8 cellular contexts compared by ENCODE assay signal in genomic region chr11:560305-561147, GRCh38. TPM values are rescaled to one million over a fixed set of nuclear protein-coding genes. Genes with fewer than 3 reads are reported as not detected.
DNase-seq lines count a peak whose midpoint lies in the region; ATAC-seq and TF ChIP-seq lines count a peak whose summit lies in the region.

LMNTD2 (minus strand) TSS chr11:560738; CDS start chr11:560716, 22 bp downstream.
RASSF7 (plus strand) TSS chr11:560970; CDS start chr11:561769, 799 bp downstream.

- no peaks in the 10 kb centered on the region for H3K9me3 ChIP-seq in mucosa of descending colon

- ATAC-seq in GM19468 (IDR thresholded peaks at IDR 0.05; ENCODE audit: extremely low read depth, unreplicated experiment) (peak; percentile 77), mucosa of descending colon (peak; percentile 85)

- peaks cover 31% of the 10 kb centered on the region for H3K4me1 ChIP-seq in mucosa of descending colon (ENCODE audit: low read depth)

- no peaks in the 10 kb centered on the region for H3K36me3 ChIP-seq in mucosa of descending colon (ENCODE audit: low read depth)

- DNase-seq in CMK (ENCODE audit: low read depth) (peak; percentile 51), HT1080 (ENCODE audit: low read depth) (peak; percentile 47), NOMO-1 treated with dmso at 0.1 percent for 144 hours (lab: John Stamatoyannopoulos, UW; ENCODE audit: unreplicated experiment) (peak; percentile 82), epithelial cell of esophagus (ENCODE audit: low read depth) (peak; percentile 96), mucosa of descending colon (peak; percentile 93 to 97 (median 95))
- DNase-seq in activated CD8-positive, alpha-beta memory T cell treated with anti-CD3 and anti-CD28 coated beads, Interleukin-2, amount 50 U/mL, for 4 hours = peak; percentile 98
- DNase-seq in stimulated activated CD8-positive, alpha-beta memory T cell treated with anti-CD3 and anti-CD28 coated beads, Interleukin-2, amount 100 ng/mL, for 48 hours (ENCODE audit: low read depth in 2 of 2) = peak; percentile 93 to 95

- peak within 1 kb of the TSS; percentile 54 for H3K4me3 ChIP-seq in epithelial cell of esophagus (ENCODE audit: low read length)
- H3K4me3 ChIP-seq in mucosa of descending colon = peak within 1 kb of the TSS; percentile 92

- intact Hi-C loops in mucosa of descending colon (cut with DNase I, micrococcal nuclease) = no loop called here

- TF ChIP-seq CTCF in epithelial cell of esophagus (IDR thresholded peaks at IDR 0.05; ENCODE audit: insufficient read depth, low read depth, low read length, missing control alignments) (no peak), mucosa of descending colon (IDR thresholded peaks at IDR 0.05) (no peak)

RNA-seq across cellular contexts. Expression of gene LMNTD2, which starts in this region (rescaled TPM):
- 0.08 TPM in 1 of 2 replicates, not detected in the other for total RNA-seq in HT1080 (2014; rRNA removed; shearing (Covaris generic))
- polyA plus RNA-seq in HT1080 (2015; cell fraction: cytosol; rRNA removed) = 0.43 and 1.2 TPM in 2 replicates
- polyA plus RNA-seq in HT1080 (2015; cell fraction: nucleus; rRNA removed) = 3.1 and 3.9 TPM in 2 replicates
- total RNA-seq in mucosa of descending colon = 10 to 100 TPM in 2 of 3 donors, 1 to 10 TPM in 1; 5.4 to 19.1 (median 10.7) TPM

RNA-seq across cellular contexts. Expression of gene RASSF7, which starts in this region (rescaled TPM):
- 17.5 and 18.8 TPM in 2 replicates for total RNA-seq in HT1080 (2014; rRNA removed; shearing (Covaris generic))
- 10.7 and 19.3 TPM in 2 replicates for polyA plus RNA-seq in HT1080 (2015; cell fraction: cytosol; rRNA removed)
- polyA plus RNA-seq in HT1080 (2015; cell fraction: nucleus; rRNA removed) = 22.6 and 22.8 TPM in 2 replicates
- total RNA-seq in mucosa of descending colon = 100 to 1,000 TPM in 1 of 3 donors, 10 to 100 TPM in 2; 45.7 to 108 (median 83.7) TPM

Comparison
In these comparisons a context has a peak if more than half of its experiments do, and no peak if none do; other contexts are left out.
1. Peak in every context shown above with its lines: DNase-seq, ATAC-seq and H3K4me3 ChIP-seq.
2. DNase-seq: peak in every context shown above with its lines; median percentile 98 in activated CD8-positive, alpha-beta memory T cell treated with anti-CD3 and anti-CD28 coated beads, Interleukin-2, amount 50 U/mL, for 4 hours; 96 in epithelial cell of esophagus; 95 in mucosa of descending colon; 94 in stimulated activated CD8-positive, alpha-beta memory T cell treated with anti-CD3 and anti-CD28 coated beads, Interleukin-2, amount 100 ng/mL, for 48 hours; 82 in NOMO-1 treated with dmso at 0.1 percent for 144 hours; 51 in CMK; 47 in HT1080.